Comparison of ENCODE assay signal across 12 cellular contexts in genomic region chr15:44033894-44034293, GRCh38.
DNase-seq lines count a peak whose midpoint lies in the region; ATAC-seq and TF ChIP-seq lines count a peak whose summit lies in the region.
"Had no signal": no experiment of that assay in that cellular context is flagged by ENCODE, and none has a peak within 500 bp of the region (broad histone marks: within the 10 kb centered on the region; RNA-seq: fewer than 3 reads in every experiment).

No MANE protein-coding gene starts in this region.

- no peak for TF ChIP-seq POLR2A in tibial nerve (IDR thresholded peaks at IDR 0.05)

- H3K27ac ChIP-seq in tibial nerve, result peak overlapping the region in 2 of 4 donors; percentile 59 to 74

- no peaks in the 10 kb centered on the region for H3K27me3 ChIP-seq in tibial nerve

- no peaks in the 10 kb centered on the region for H3K36me3 ChIP-seq in tibial nerve

- TF ChIP-seq EP300 in tibial nerve (IDR thresholded peaks at IDR 0.05), result no peak

- peaks cover 0 to 41% (median 9%) of the 10 kb centered on the region in 4 donors for H3K4me1 ChIP-seq in tibial nerve

- no peaks in the 10 kb centered on the region for H3K9me3 ChIP-seq in tibial nerve

- TF ChIP-seq CTCF in foreskin fibroblast (IDR thresholded peaks at IDR 0.05; ENCODE audit: low read depth, low read length) (no peak), tibial nerve (IDR thresholded peaks at IDR 0.05) (no peak)

- DNase-seq in NCI-H2196 (lab: John Stamatoyannopoulos, UW; ENCODE audit: unreplicated experiment) (peak; percentile 56), NCI-H2196 treated with DMSO at 0.1 percent for 48 hours (lab: John Stamatoyannopoulos, UW; ENCODE audit: unreplicated experiment) (no peak), foreskin fibroblast (peak; percentile 47 to 78), tibial nerve (ENCODE audit: low spot score in 2 of 2) (peak; percentile 22 to 39), SW 1271 (lab: John Stamatoyannopoulos, UW) (no peak), HK-2 (ENCODE audit: unreplicated experiment) (no peak)
- DNase-seq: activated CD4-positive, CD25-positive, alpha-beta regulatory T cell treated with anti-CD3 and anti-CD28 coated beads, Interleukin-2, amount 50 U/mL, for 72 hours; activated effector memory CD4-positive, alpha-beta T cell treated with Interleukin-2 at 50 U/mL for 16 hours; NCI-H2227 treated with DMSO at 0.1 percent for 48 hours; stimulated activated CD4-positive, alpha-beta T cell treated with anti-CD3 and anti-CD28 coated beads, Interleukin-12 subunit alpha, Interleukin-12 subunit beta, amount 100 ng/mL, for 4 hours had no signal

- WGBS in tibial nerve, 2 donors, result 71 to 72% methylated on average over 1 of the region's 1 CpG

- H3K4me3 ChIP-seq in foreskin fibroblast (ENCODE audit: low read depth in 1 of 2, low read length in 2 of 2) (no peak overlapping the region), tibial nerve (no peak overlapping the region)

- peak; percentile 60 for ATAC-seq in SK-N-SH treated with all-trans-retinoic acid at 6 μM for 48 hours
- no peak for ATAC-seq in HG03045 (IDR thresholded peaks at IDR 0.05; ENCODE audit: unreplicated experiment)

TF ChIP-seq in SK-N-SH treated with all-trans-retinoic acid at 6 μM for 48 hours, 23 proteins besides CTCF, POLR2A, EP300 and RAD21:
- TF ChIP-seq SNAI2 (CRISPR knock-in tag; IDR thresholded peaks at IDR 0.05), result no peak
- no peak for TF ChIP-seq PPARA (CRISPR knock-in tag; IDR thresholded peaks at IDR 0.05; ENCODE audit: borderline replicate concordance)
- TF ChIP-seq BACH2 (CRISPR knock-in tag; IDR thresholded peaks at IDR 0.05; ENCODE audit: borderline replicate concordance), result no peak
- TF ChIP-seq ISL1 (CRISPR knock-in tag; IDR thresholded peaks at IDR 0.05), result 0 out of 2 replicates have a peak, but pooled peaks have one; percentile 33
- TF ChIP-seq TOX (CRISPR knock-in tag; IDR thresholded peaks at IDR 0.05; ENCODE audit: borderline replicate concordance), result no peak

Comparison
In these comparisons a context has a peak if more than half of its experiments do, and no peak if none do; other contexts are left out.
1. DNase-seq: peak in NCI-H2196 (single experiment), foreskin fibroblast (2 of 2) and tibial nerve (2 of 2); none in NCI-H2196 treated with DMSO at 0.1 percent for 48 hours (single experiment), SW 1271 (0 of 2) and HK-2 (single experiment).